In the genomic region with DNA sequence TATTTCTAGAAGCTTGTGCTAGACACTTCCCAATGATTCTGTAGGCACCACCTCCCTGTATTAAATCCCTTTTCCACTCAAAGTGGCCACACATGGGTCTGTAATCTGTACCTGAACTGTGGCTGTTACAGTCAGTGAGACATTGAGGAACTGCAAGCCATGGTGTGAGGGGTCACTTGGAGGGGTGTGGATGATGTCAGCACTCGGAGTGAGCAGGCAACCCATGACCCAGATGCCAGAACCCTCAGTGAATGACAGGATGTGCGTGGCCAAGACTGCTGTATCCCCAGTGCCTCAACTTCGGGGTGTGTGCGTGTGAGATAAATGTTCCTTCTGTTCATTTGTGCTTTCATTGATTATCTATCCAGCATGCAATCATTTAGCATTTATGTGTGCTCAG, we compare ENCODE assay signal across 23 cellular contexts.
"Had no signal": no experiment of that assay in that cellular context is flagged by ENCODE, and none has a peak within 500 bp of the region (broad histone marks: within the 10 kb centered on the region; RNA-seq: fewer than 3 reads in every experiment).

No MANE protein-coding gene starts in this region.

- H3K27ac ChIP-seq: dorsolateral prefrontal cortex, ovary, prostate gland, WERI-Rb-1 had no signal

- H3K27me3 ChIP-seq: ovary had no signal

- H3K36me3 ChIP-seq: esophagus muscularis mucosa, ovary, prostate gland, stomach, WERI-Rb-1 had no signal

- H3K4me1 ChIP-seq: prostate gland, stomach had no signal

- H3K4me3 ChIP-seq: dorsolateral prefrontal cortex, esophagus muscularis mucosa, ovary, prostate gland, skin epidermis, stomach had no signal

- ATAC-seq: activated CD8-positive, alpha-beta memory T cell treated with anti-CD3 and anti-CD28 coated beads, Interleukin-2, amount 10 ng/mL, durations not matched to agents 7 days and 5 days; activated CD8-positive, alpha-beta T cell treated with anti-CD3 and anti-CD28 coated beads for 36 hours; activated naive CD4-positive, alpha-beta T cell treated with anti-CD3 and anti-CD28 coated beads, Interleukin-2, amount 50 U/mL, for 72 hours; effector memory CD8-positive, alpha-beta T cell; left colon; natural killer cell; stimulated activated effector memory CD8-positive, alpha-beta T cell treated with anti-CD3 and anti-CD28 coated beads, Interleukin-12 subunit alpha, Interleukin-12 subunit beta, amount 100 ng/mL, for 72 hours had no signal

- H3K9me3 ChIP-seq: esophagus muscularis mucosa, ovary, prostate gland, stomach had no signal

- DNase-seq: activated CD4-positive, alpha-beta T cell treated with anti-CD3 and anti-CD28 coated beads, Interleukin-2, amount 10 ng/mL, durations not matched to agents 7 days and 5 days; activated CD4-positive, CD25-positive, alpha-beta regulatory T cell treated with anti-CD3 and anti-CD28 coated beads, Interleukin-2, amount 50 U/mL, for 72 hours; activated CD8-positive, alpha-beta memory T cell treated with anti-CD3 and anti-CD28 coated beads, Interleukin-2, amount 10 ng/mL, durations not matched to agents 7 days and 5 days; activated CD8-positive, alpha-beta T cell treated with anti-CD3 and anti-CD28 coated beads for 36 hours; activated T-cell treated with anti-CD3 and anti-CD28 coated beads for 4 hours; aorta; central memory CD4-positive, alpha-beta T cell; dorsolateral prefrontal cortex; effector memory CD8-positive, alpha-beta T cell; islet precursor cell; left colon; midbrain; natural killer cell; ovary; stimulated activated CD4-positive, alpha-beta T cell treated with anti-CD3 and anti-CD28 coated beads, Interleukin-2, amount 100 ng/mL, for 24 hours; stomach; trophoblast cell; WERI-Rb-1 had no signal
